Comparison of ENCODE assay signal across 1 cellular context in genomic region chr16:89922477-89922883, GRCh38.
TF ChIP-seq lines count a peak whose summit lies in the region.

No MANE protein-coding gene starts in this region.

TF ChIP-seq in HEK293, 187 proteins besides CTCF, POLR2A, EP300 and RAD21 (continued from another document):
- TF ChIP-seq HIC1 (tag by site-specific recombination; IDR thresholded peaks at IDR 0.05) (peak; percentile 43; the same call in 1 of the 2 replicates), INSM2 (tag by site-specific recombination; IDR thresholded peaks at IDR 0.05) (no peak), ZBTB26 (tag by site-specific recombination; optimal IDR thresholded peaks at IDR 0.05) (peak; percentile 65), SP2 (tag by site-specific recombination; IDR thresholded peaks at IDR 0.05) (peak; percentile 58), PRDM10 (tag by site-specific recombination; IDR thresholded peaks at IDR 0.05) (0 out of 2 replicates have a peak, but pooled peaks have one; percentile 30), EGR2 (tag by site-specific recombination; IDR thresholded peaks at IDR 0.05; ENCODE audit: low read depth) (peak; percentile 35; the same call in 1 of the 2 replicates), GLIS2 (tag by site-specific recombination; IDR thresholded peaks at IDR 0.05) (0 out of 2 replicates have a peak, but pooled peaks have one; percentile 20), SP7 (tag by site-specific recombination; IDR thresholded peaks at IDR 0.05) (0 out of 2 replicates have a peak, but pooled peaks have one; percentile 24), ZNF600 (tag by site-specific recombination; IDR thresholded peaks at IDR 0.05) (peak; percentile 37; the same call in 1 of the 2 replicates), ZXDB (tag by site-specific recombination; IDR thresholded peaks at IDR 0.05) (0 out of 2 replicates have a peak, but pooled peaks have one; percentile 51), ZNF692 (tag by site-specific recombination; IDR thresholded peaks at IDR 0.05) (peak; percentile 48; the same call in 1 of the 2 replicates), ZNF623 (tag by site-specific recombination; IDR thresholded peaks at IDR 0.05) (no peak), ZNF544 (tag by site-specific recombination; IDR thresholded peaks at IDR 0.05) (no peak), GLIS1 (tag by site-specific recombination; IDR thresholded peaks at IDR 0.05) (peak; percentile 50), SP3 (tag by site-specific recombination; IDR thresholded peaks at IDR 0.05) (peak; percentile 81), ZNF280C (tag by site-specific recombination; IDR thresholded peaks at IDR 0.05) (no peak), ZBTB49 (tag by site-specific recombination; IDR thresholded peaks at IDR 0.05; ENCODE audit: low read depth) (no peak), ZNF548 (tag by site-specific recombination; IDR thresholded peaks at IDR 0.05) (no peak), ZFHX2 (tag by site-specific recombination; conservative IDR thresholded peaks at IDR 0.05) (peak; percentile 72), ZNF621 (tag by site-specific recombination; IDR thresholded peaks at IDR 0.05) (no peak)
